7 cellular contexts compared by ENCODE assay signal in the genomic region with DNA sequence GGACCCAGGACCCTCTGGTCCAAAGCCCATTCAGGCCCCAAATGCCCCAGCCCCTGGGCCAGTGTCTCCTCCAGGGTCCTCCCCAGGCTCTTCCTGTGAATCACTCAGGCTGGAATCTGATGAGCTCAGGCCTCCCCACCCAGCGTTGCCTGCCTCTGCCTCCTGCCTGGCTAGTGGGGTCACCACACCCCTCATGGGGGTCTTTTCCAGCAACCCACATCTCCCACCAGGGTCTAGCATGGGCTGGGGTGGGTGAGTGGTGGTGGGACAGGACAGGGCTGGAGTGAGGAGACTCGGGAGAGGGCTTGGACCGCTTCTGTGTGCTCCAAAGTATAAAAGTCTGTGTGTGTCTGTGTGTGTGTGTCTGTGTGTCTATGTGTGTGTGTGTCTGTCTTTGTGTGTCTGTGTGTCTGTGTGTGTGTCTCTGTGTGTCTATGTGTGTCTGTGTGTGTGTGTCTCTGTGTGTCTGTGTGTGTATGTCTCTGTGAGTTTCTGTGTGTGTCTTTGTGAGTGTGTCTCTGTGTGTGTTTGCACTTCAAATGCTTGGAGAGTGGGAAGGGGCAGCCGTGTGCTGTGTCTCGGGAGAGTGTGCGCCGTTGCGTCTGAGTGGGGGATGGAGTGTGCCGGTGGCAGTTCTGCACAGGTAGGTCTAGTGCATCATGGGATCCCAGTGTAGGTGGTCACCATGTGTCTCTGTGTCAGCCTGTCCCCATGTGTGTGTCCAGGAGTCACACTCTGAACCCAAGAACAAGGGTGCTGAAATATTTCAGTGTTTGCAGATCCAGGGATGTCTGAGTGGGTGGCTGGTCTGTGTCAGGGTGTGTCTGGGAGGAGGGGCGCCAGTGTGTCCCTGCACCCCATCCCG. TPM values are rescaled to one million over a fixed set of nuclear protein-coding genes. Genes with fewer than 3 reads are reported as not detected.
DNase-seq lines count a peak whose midpoint lies in the region; TF ChIP-seq lines count a peak whose summit lies in the region.
"Had no signal": no experiment of that assay in that cellular context is flagged by ENCODE, and none has a peak within 500 bp of the region (broad histone marks: within the 10 kb centered on the region; RNA-seq: fewer than 3 reads in every experiment).

No MANE protein-coding gene starts in this region.

- H3K27ac Mint-ChIP-seq in T-helper 1 cell treated with Interleukin-12 subunit alpha and Interleukin-12 subunit beta and Interleukin-4 antibody, amounts not matched to agents 30 μg/mL and 1 μg/mL, for 36 hours, result peak overlapping the region; percentile 83

- H3K79me2 ChIP-seq in fibroblast of lung (ENCODE audit: control insufficient read depth, insufficient read depth, low read length), result peaks cover under 1% of the 10 kb centered on the region

- DNase-seq in T-helper 1 cell (no peak), fibroblast of lung (ENCODE audit: low read depth in 2 of 2) (peak; percentile 65 to 67), HUDEP-2 (lab: John Stamatoyannopoulos, UW; ENCODE audit: unreplicated experiment in 76 of 76) (no peak), OCI-M2 (lab: John Stamatoyannopoulos, UW; ENCODE audit: unreplicated experiment) (no peak)

- H3K4me1 Mint-ChIP-seq in T-helper 1 cell treated with Interleukin-12 subunit alpha and Interleukin-12 subunit beta and Interleukin-4 antibody, amounts not matched to agents 30 μg/mL and 1 μg/mL, for 36 hours (ENCODE audit: low read depth), result peaks cover 26% of the 10 kb centered on the region

- H3K9me3 ChIP-seq in fibroblast of lung (ENCODE audit: control insufficient read depth, insufficient read depth, low read depth, low read length), result no peaks in the 10 kb centered on the region

- peak overlapping the region; percentile 58 for H3K4me3 Mint-ChIP-seq in T-helper 1 cell treated with Interleukin-12 subunit alpha and Interleukin-12 subunit beta and Interleukin-4 antibody, amounts not matched to agents 30 μg/mL and 1 μg/mL, for 36 hours

- no peak overlapping the region for H2AFZ ChIP-seq in fibroblast of lung (ENCODE audit: low read length)

- H3K4me3 ChIP-seq in fibroblast of lung (replicated peaks in 1 of 4; ENCODE audit: control extremely low read depth in 1 of 4, insufficient read depth in 1 of 4, low read depth in 3 of 4, low read length in 4 of 4), result no peak overlapping the region

- H3K27ac ChIP-seq in fibroblast of lung (ENCODE audit: insufficient read depth, low read length), result peak overlapping the region; percentile 89
- peak overlapping the region; percentile 17 for H3K27ac ChIP-seq in temporal lobe (ENCODE audit: low read depth, low read length)
- H3K27ac ChIP-seq: 22Rv1 had no signal

- H3K4me1 ChIP-seq in fibroblast of lung (ENCODE audit: control insufficient read depth, extremely low read depth, insufficient read depth, low read length), result peaks cover 47% of the 10 kb centered on the region

- H3K27me3 ChIP-seq in fibroblast of lung (ENCODE audit: control insufficient read depth, insufficient read depth, low read length), result no peaks in the 10 kb centered on the region

- H3K9ac ChIP-seq in fibroblast of lung (ENCODE audit: insufficient read depth, low read length), result peak overlapping the region; percentile 50

- peak overlapping the region; percentile 1 for H3K4me2 ChIP-seq in fibroblast of lung (ENCODE audit: extremely low read depth, insufficient read depth, low read length)

- no peaks in the 10 kb centered on the region for H3K27me3 Mint-ChIP-seq in T-helper 1 cell treated with Interleukin-12 subunit alpha and Interleukin-12 subunit beta and Interleukin-4 antibody, amounts not matched to agents 30 μg/mL and 1 μg/mL, for 36 hours (ENCODE audit: low read depth)

- peak in 1 of 2 donors; percentile 9 for TF ChIP-seq CTCF in fibroblast of lung (conservative IDR thresholded peaks at IDR 0.05 in 1 of 2, IDR thresholded peaks at IDR 0.05 in 1 of 2; ENCODE audit: low read depth in 1 of 2, low read length in 2 of 2)

- H3K36me3 ChIP-seq in fibroblast of lung (ENCODE audit: control insufficient read depth, insufficient read depth, low read length), result peaks cover 15% of the 10 kb centered on the region

- no peaks in the 10 kb centered on the region for H3K9me3 Mint-ChIP-seq in T-helper 1 cell treated with Interleukin-12 subunit alpha and Interleukin-12 subunit beta and Interleukin-4 antibody, amounts not matched to agents 30 μg/mL and 1 μg/mL, for 36 hours

- no peaks in the 10 kb centered on the region for H3K36me3 Mint-ChIP-seq in T-helper 1 cell treated with Interleukin-12 subunit alpha and Interleukin-12 subunit beta and Interleukin-4 antibody, amounts not matched to agents 30 μg/mL and 1 μg/mL, for 36 hours (ENCODE audit: low read depth)

- H4K20me1 ChIP-seq in fibroblast of lung (ENCODE audit: control insufficient read depth, extremely low read depth, insufficient read depth, low read length), result no peaks in the 10 kb centered on the region

RNA-seq across cellular contexts. Expression of gene RIN1, which starts 8.8 kb away (rescaled TPM):
- total RNA-seq in fibroblast of lung (12.6 and 22.1 TPM in 2 replicates), temporal lobe (0.98 TPM)
- polyA plus RNA-seq in fibroblast of lung, result 6.3 and 10.6 TPM in 2 replicates
- polyA plus RNA-seq in fibroblast of lung (2012), result 20.1 and 38.9 TPM in 2 replicates
- polyA minus RNA-seq in fibroblast of lung (ENCODE audit: low replicate concordance), result 11.7 and 30.8 TPM in 2 replicates

RNA-seq across cellular contexts. Expression of gene CD248, which starts 10.6 kb away (rescaled TPM):
- total RNA-seq in fibroblast of lung, result 52.6 and 95.6 TPM in 2 replicates
- 98.8 and 132 TPM in 2 replicates for polyA plus RNA-seq in fibroblast of lung
- polyA plus RNA-seq in fibroblast of lung (2012), result 418 and 663 TPM in 2 replicates
- 333 and 643 TPM in 2 replicates for polyA minus RNA-seq in fibroblast of lung (ENCODE audit: low replicate concordance)
- total RNA-seq in temporal lobe, result 3.2 TPM

RNA-seq across cellular contexts. Expression of gene BRMS1, which starts 17.5 kb away (rescaled TPM):
- total RNA-seq in fibroblast of lung (43.9 and 50.6 TPM in 2 replicates), temporal lobe (10.1 TPM)
- 25.7 and 41.6 TPM in 2 replicates for polyA plus RNA-seq in fibroblast of lung
- polyA plus RNA-seq in fibroblast of lung (2012), result 32.5 and 59.6 TPM in 2 replicates
- polyA minus RNA-seq in fibroblast of lung (ENCODE audit: low replicate concordance), result 9.5 and 19.5 TPM in 2 replicates

RNA-seq across cellular contexts. Expression of gene B4GAT1, which starts 20.0 kb away (rescaled TPM):
- total RNA-seq in fibroblast of lung, result 34.7 and 48.9 TPM in 2 replicates
- 13.1 and 15.7 TPM in 2 replicates for polyA plus RNA-seq in fibroblast of lung
- 20.9 and 28.3 TPM in 2 replicates for polyA plus RNA-seq in fibroblast of lung (2012)
- polyA minus RNA-seq in fibroblast of lung (ENCODE audit: low replicate concordance), result 3.9 and 4.4 TPM in 2 replicates
- 56.3 TPM for total RNA-seq in temporal lobe

RNA-seq across cellular contexts. Expression of gene TMEM151A, which starts 35.7 kb away (rescaled TPM):
- total RNA-seq in fibroblast of lung (under 0.01 TPM in 2 replicates), temporal lobe (7.6 TPM)
- polyA plus RNA-seq in fibroblast of lung, result not detected in 2 replicates
- 0.07 TPM in 1 of 2 replicates, not detected in the other for polyA plus RNA-seq in fibroblast of lung (2012)
- not detected in 2 replicates for polyA minus RNA-seq in fibroblast of lung (ENCODE audit: low replicate concordance)

Comparison
In these comparisons a context has a peak if more than half of its experiments do, and no peak if none do; other contexts are left out.
1. DNase-seq: peak in fibroblast of lung (2 of 2); none in T-helper 1 cell (0 of 5), HUDEP-2 (0 of 76) and OCI-M2 (single experiment).
2. RNA of gene CD248, which starts 10.6 kb away (total RNA-seq): 52.6 to 95.6 TPM in fibroblast of lung; 3.2 TPM in temporal lobe (single experiment); every median in the first group is over 10 times any median in the second.